ENCODE assay signal across 15 cellular contexts in the genomic region with DNA sequence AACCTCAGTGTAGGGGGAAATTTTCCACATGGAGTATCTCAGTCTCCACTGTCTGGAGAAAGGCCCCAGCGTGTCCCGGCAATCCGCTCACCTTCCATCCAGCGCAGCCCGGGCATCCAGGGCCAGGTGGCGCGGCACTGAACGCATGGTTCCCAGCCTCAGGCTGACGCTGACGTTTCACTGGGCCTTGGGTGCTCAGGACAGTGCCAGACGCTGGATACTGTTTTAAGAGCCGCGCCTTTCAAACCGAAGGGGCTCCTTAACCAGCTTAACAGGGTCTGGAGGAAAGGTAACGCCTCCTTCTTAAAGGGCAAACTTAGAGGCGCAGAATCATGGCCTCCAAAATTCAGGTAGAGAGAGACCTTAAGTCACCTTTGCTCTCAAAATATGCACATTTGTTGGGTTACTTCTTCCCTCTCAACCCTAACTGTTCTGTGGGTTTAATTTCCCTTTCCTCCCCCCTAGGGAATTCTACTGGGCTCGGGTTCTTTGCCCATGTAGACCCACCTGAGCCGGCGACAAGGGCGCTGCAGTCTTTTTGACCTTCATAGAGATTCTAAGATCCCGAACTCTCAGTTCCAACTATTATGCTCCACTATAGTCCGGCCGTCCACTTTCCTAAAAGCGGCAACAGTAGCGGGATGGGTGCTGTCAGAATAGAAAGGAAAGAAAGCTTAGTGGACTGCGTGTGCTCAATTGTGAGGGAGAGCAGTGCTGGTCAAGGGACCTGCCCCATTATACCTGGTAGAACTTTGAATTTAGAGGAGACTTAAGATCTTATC. TPM values are rescaled to one million over a fixed set of nuclear protein-coding genes. Genes with fewer than 3 reads are reported as not detected.
DNase-seq lines count a peak whose midpoint lies in the region; TF ChIP-seq lines count a peak whose summit lies in the region.
"Had no signal": no experiment of that assay in that cellular context is flagged by ENCODE, and none has a peak within 500 bp of the region (broad histone marks: within the 10 kb centered on the region; RNA-seq: fewer than 3 reads in every experiment).

No MANE protein-coding gene starts in this region.

- H3K9me3 Mint-ChIP-seq in activated naive CD4-positive, alpha-beta T cell treated with anti-CD3 and anti-CD28 coated beads for 36 hours = no peaks in the 10 kb centered on the region
- no peaks in the 10 kb centered on the region for H3K9me3 Mint-ChIP-seq in HFFc6
- H3K9me3 Mint-ChIP-seq in endodermal cell = no peaks in the 10 kb centered on the region

- no peak for TF ChIP-seq CTCF in HFFc6 (IDR thresholded peaks at IDR 0.05)
- no peak for TF ChIP-seq CTCF in endodermal cell (conservative IDR thresholded peaks at IDR 0.05)
- no peak for TF ChIP-seq CTCF in osteoblast (IDR thresholded peaks at IDR 0.05; ENCODE audit: extremely low read depth, low read depth, low read length)
- no peak for TF ChIP-seq CTCF in spleen (IDR thresholded peaks at IDR 0.05 in 8 of 11, conservative IDR thresholded peaks at IDR 0.05 in 3 of 11)

- peaks cover 6% of the 10 kb centered on the region for H3K4me1 ChIP-seq in endodermal cell (ENCODE audit: control insufficient read depth, insufficient read depth, low read length)
- peaks cover 30% of the 10 kb centered on the region for H3K4me1 ChIP-seq in osteoblast (ENCODE audit: insufficient read depth, low read length)
- peaks cover 50 to 97% (median 81%) of the 10 kb centered on the region in 6 donors for H3K4me1 ChIP-seq in spleen

- H3K79me2 ChIP-seq in osteoblast (ENCODE audit: insufficient read depth, low read length) = no peaks in the 10 kb centered on the region

- peaks cover 95% of the 10 kb centered on the region for H3K27me3 Mint-ChIP-seq in activated naive CD4-positive, alpha-beta T cell treated with anti-CD3 and anti-CD28 coated beads for 36 hours (ENCODE audit: low read depth)
- peaks cover 17% of the 10 kb centered on the region for H3K27me3 Mint-ChIP-seq in HFFc6 (ENCODE audit: insufficient read depth)
- H3K27me3 Mint-ChIP-seq in endodermal cell (ENCODE audit: insufficient read depth) = peaks cover 100% of the 10 kb centered on the region

- H3K9me3 ChIP-seq in endodermal cell (ENCODE audit: control insufficient read depth, low read length) = no peaks in the 10 kb centered on the region
- H3K9me3 ChIP-seq in osteoblast (ENCODE audit: low read depth, low read length) = no peaks in the 10 kb centered on the region
- H3K9me3 ChIP-seq in spleen = no peaks in the 10 kb centered on the region
- H3K9me3 ChIP-seq: breast epithelium had no signal

- no peak for DNase-seq in activated naive CD4-positive, alpha-beta T cell treated with anti-CD3 and anti-CD28 coated beads for 36 hours
- DNase-seq in activated naive CD4-positive, alpha-beta T cell (lab: John Stamatoyannopoulos, UW) = no peak
- DNase-seq in HFFc6 = no peak
- peak; percentile 66 for DNase-seq in endodermal cell
- no peak for DNase-seq in osteoblast (ENCODE audit: insufficient read length, low spot score, missing footprints)
- DNase-seq in SK-N-DZ (ENCODE audit: low spot score) = no peak
- no peak for DNase-seq in spleen
- no peak for DNase-seq in SIG-M5 treated with dmso at 0.1 percent for 504 hours (lab: John Stamatoyannopoulos, UW; ENCODE audit: unreplicated experiment)
- DNase-seq: immature natural killer cell, midbrain, NCI-H446 treated with DMSO at 0.1 percent for 48 hours had no signal

- H3K36me3 ChIP-seq in endodermal cell (ENCODE audit: control insufficient read depth, insufficient read depth, low read length) (no peaks in the 10 kb centered on the region), osteoblast (ENCODE audit: insufficient read depth, low read length) (no peaks in the 10 kb centered on the region), spleen (no peaks in the 10 kb centered on the region)
- H3K36me3 ChIP-seq: breast epithelium had no signal

- H2AFZ ChIP-seq in osteoblast (ENCODE audit: low read length) = no peak overlapping the region

- no peak overlapping the region for H3K27ac Mint-ChIP-seq in activated naive CD4-positive, alpha-beta T cell treated with anti-CD3 and anti-CD28 coated beads for 36 hours
- H3K27ac Mint-ChIP-seq in HFFc6 = peak overlapping the region; percentile 36; the same call in 1 of the 2 replicates
- H3K27ac Mint-ChIP-seq in endodermal cell = no peak overlapping the region
- H3K27ac Mint-ChIP-seq: immature natural killer cell, progenitor cell of endocrine pancreas had no signal

- TF ChIP-seq POLR2A in spleen (IDR thresholded peaks at IDR 0.05) = no peak

- no peak overlapping the region for H3K9ac ChIP-seq in endodermal cell (ENCODE audit: extremely low read depth, low read length, poor library complexity, severe bottlenecking)

- peaks cover 78% of the 10 kb centered on the region for H3K4me1 Mint-ChIP-seq in activated naive CD4-positive, alpha-beta T cell treated with anti-CD3 and anti-CD28 coated beads for 36 hours (ENCODE audit: low read depth)
- H3K4me1 Mint-ChIP-seq in HFFc6 (ENCODE audit: low read depth) (peaks cover 67% of the 10 kb centered on the region), endodermal cell (peaks cover 67% of the 10 kb centered on the region)

- intact Hi-C loops in activated naive CD4-positive, alpha-beta T cell treated with anti-CD3 and anti-CD28 coated beads for 36 hours (cut with micrococcal nuclease) = no loop called here
- intact Hi-C loops in spleen (cut with DNase I; ENCODE audit: low total_unique reads) = no loop called here

- CTCF ChIA-PET in activated naive CD4-positive, alpha-beta T cell treated with anti-CD3 and anti-CD28 coated beads for 36 hours (lab: Charles Lee) = interaction anchor here (0.6 to 1.6 kb wide), 4 partner anchors 10 to 392 kb away, joined by 3 to 8 read pairs (median 6); no protein-coding TSS in a partner anchor

- peaks cover 100% of the 10 kb centered on the region for H3K27me3 ChIP-seq in endodermal cell (ENCODE audit: control insufficient read depth, insufficient read depth, low read length, poor library complexity, severe bottlenecking)
- H3K27me3 ChIP-seq in osteoblast (ENCODE audit: insufficient read depth, low read length) = peaks cover 87% of the 10 kb centered on the region
- peaks cover 12 to 100% (median 100%) of the 10 kb centered on the region in 7 donors for H3K27me3 ChIP-seq in spleen (replicated peaks in 1 of 7)

- H3K27ac ChIP-seq in endodermal cell (ENCODE audit: low read depth, low read length) (no peak overlapping the region), osteoblast (ENCODE audit: low read depth, low read length) (no peak overlapping the region), spleen (no peak overlapping the region)
- H3K27ac ChIP-seq: breast epithelium, HL-60 had no signal

- H3K36me3 Mint-ChIP-seq in activated naive CD4-positive, alpha-beta T cell treated with anti-CD3 and anti-CD28 coated beads for 36 hours (ENCODE audit: low read depth) = no peaks in the 10 kb centered on the region
- H3K36me3 Mint-ChIP-seq in HFFc6 (ENCODE audit: low read depth) (peaks cover 15% of the 10 kb centered on the region), endodermal cell (ENCODE audit: low read depth) (no peaks in the 10 kb centered on the region)
- H3K36me3 Mint-ChIP-seq: immature natural killer cell had no signal

- H4K20me1 ChIP-seq in osteoblast (ENCODE audit: insufficient read depth, low read length) = no peaks in the 10 kb centered on the region

- peak overlapping the region; percentile 79 for H3K4me3 Mint-ChIP-seq in activated naive CD4-positive, alpha-beta T cell treated with anti-CD3 and anti-CD28 coated beads for 36 hours
- H3K4me3 Mint-ChIP-seq in HFFc6 (peak overlapping the region; percentile 98), endodermal cell (peak overlapping the region; percentile 44)

- peak overlapping the region; percentile 79 for H3K4me2 ChIP-seq in osteoblast (ENCODE audit: insufficient read depth, low read length)

- WGBS in endodermal cell (ENCODE audit: insufficient coverage in 1 of 2, insufficient read length in 1 of 2), 2 experiments = 12 to 15% methylated on average over 24 to 26 of the region's 26 CpGs
- 14 to 22% (median 17%) methylated on average over 23 to 26 of the region's 26 CpGs for WGBS in spleen, 5 donors

- peak overlapping the region; percentile 74 for H3K4me3 ChIP-seq in endodermal cell (ENCODE audit: low read length)
- no peak overlapping the region for H3K4me3 ChIP-seq in osteoblast (ENCODE audit: insufficient read depth, low read length)
- peak overlapping the region in 2 of 8 donors; percentile 5 to 55 for H3K4me3 ChIP-seq in spleen

RNA-seq across cellular contexts. Expression of gene LHX9, which starts 3.5 kb away (rescaled TPM):
- not detected for total RNA-seq in activated naive CD4-positive, alpha-beta T cell treated with anti-CD3 and anti-CD28 coated beads for 36 hours
- 100 to 1,000 TPM; 126 to 183 (median 174) TPM for total RNA-seq in HFFc6 (2021; fragmentation: NEBNext Ultra II Directional; extraction: Animal tissue kit (Norgen Biotek cat#: 25700))
- total RNA-seq in endodermal cell (not detected), osteoblast (0.59 and 1.8 TPM in 2 replicates), spleen (not detected)
- 7.5 TPM for polyA plus RNA-seq in endodermal cell (2013, experiment 1 of 2)
- 6.1 TPM for polyA plus RNA-seq in endodermal cell (2013, experiment 2 of 2)
- polyA plus RNA-seq in SK-N-DZ (2014; cell fraction: cytosol; rRNA removed) = 0.13 and 0.46 TPM in 2 replicates
- polyA plus RNA-seq in SK-N-DZ (2014; cell fraction: nucleus; rRNA removed) = 0.27 TPM in 2 replicates
- not detected for polyA plus RNA-seq in spleen
- total RNA-seq: breast epithelium, OCI-LY7, progenitor cell of endocrine pancreas had no signal
- polyA plus RNA-seq: immature natural killer cell had no signal

RNA-seq across cellular contexts. Expression of gene C1orf53, which starts 11.3 kb away (rescaled TPM):
- under 1 TPM in 1 of 2 experiments, not detected in 1; 0.52 TPM for total RNA-seq in activated naive CD4-positive, alpha-beta T cell treated with anti-CD3 and anti-CD28 coated beads for 36 hours
- total RNA-seq in HFFc6 (2021; fragmentation: NEBNext Ultra II Directional; extraction: Animal tissue kit (Norgen Biotek cat#: 25700)) = 10 to 100 TPM; 18.6 to 21.8 (median 19.9) TPM
- total RNA-seq in endodermal cell (1 to 10 TPM; 1.7 to 3.5 TPM), osteoblast (6.5 and 9.7 TPM in 2 replicates), spleen (1 to 10 TPM in 4 of 7 donors, under 1 TPM in 1, not detected in 2; 0.50 to 8.6 (median 2.8) TPM)
- polyA plus RNA-seq in endodermal cell (2013, experiment 1 of 2) = 2.4 TPM
- 3.4 TPM for polyA plus RNA-seq in endodermal cell (2013, experiment 2 of 2)
- 1.7 and 3.3 TPM in 2 replicates for polyA plus RNA-seq in SK-N-DZ (2014; cell fraction: cytosol; rRNA removed)
- polyA plus RNA-seq in SK-N-DZ (2014; cell fraction: nucleus; rRNA removed) = 2.7 TPM in 1 of 2 replicates, not detected in the other
- polyA plus RNA-seq in spleen = 1 to 10 TPM; 2.8 to 6.4 (median 3.2) TPM

Comparison
In these comparisons a context has a peak if more than half of its experiments do, and no peak if none do; other contexts are left out.
1. H3K4me3 Mint-ChIP-seq: peak in every context shown above with its lines; median percentile 98 in HFFc6; 79 in activated naive CD4-positive, alpha-beta T cell treated with anti-CD3 and anti-CD28 coated beads for 36 hours; 44 in endodermal cell.
2. RNA of gene LHX9, which starts 3.5 kb away (total RNA-seq): 126 to 183 TPM in HFFc6; 0.59 to 1.8 TPM in osteoblast, not detected in endodermal cell, not detected in activated naive CD4-positive, alpha-beta T cell treated with anti-CD3 and anti-CD28 coated beads for 36 hours and not detected in spleen; every median in the first group is over 10 times any median in the second.